ENCODE assay signal across 1 cellular context in the genomic region with DNA sequence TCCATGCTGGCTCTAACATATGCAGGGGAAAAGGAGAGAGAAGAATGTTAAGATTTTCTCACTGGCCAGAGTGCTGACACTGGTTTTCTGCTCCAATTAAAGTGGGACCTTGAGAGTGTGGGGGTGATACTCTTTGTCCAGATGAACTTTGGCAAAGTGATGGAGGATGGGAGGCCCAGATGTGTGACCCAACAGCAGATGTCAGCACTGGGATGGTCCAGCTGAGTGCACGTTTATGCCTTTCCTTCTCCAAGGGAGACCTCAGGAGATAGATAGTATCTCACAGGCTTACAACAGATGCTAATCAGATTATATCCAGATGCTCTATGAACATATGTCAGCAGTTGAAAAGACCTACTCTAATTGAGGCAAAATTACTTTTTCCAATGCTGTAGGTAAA.
TF ChIP-seq lines count a peak whose summit lies in the region.

No MANE protein-coding gene starts in this region.

TF ChIP-seq in SK-N-SH, 30 proteins besides CTCF, POLR2A, EP300 and RAD21 (continued from another document):
- TF ChIP-seq FOXJ3 (CRISPR knock-in tag; IDR thresholded peaks at IDR 0.05) (no peak), NRF1 (IDR thresholded peaks at IDR 0.05; ENCODE audit: low read depth, low read length) (no peak), FOXM1 (IDR thresholded peaks at IDR 0.05; ENCODE audit: low read depth) (no peak), JUND (IDR thresholded peaks at IDR 0.05) (no peak; the same call in 1 of the 2 replicates)
